1 cellular context compared by ENCODE assay signal in genomic region chr7:150900675-150901074, GRCh38.
TF ChIP-seq lines count a peak whose summit lies in the region.

No MANE protein-coding gene starts in this region.

TF ChIP-seq in SK-N-SH treated with all-trans-retinoic acid at 6 μM for 48 hours, 23 proteins besides CTCF, POLR2A, EP300 and RAD21 (continued from another document):
- TF ChIP-seq POU6F1 (CRISPR knock-in tag; IDR thresholded peaks at IDR 0.05; ENCODE audit: borderline replicate concordance, low read depth) (no peak), ZC3H10 (CRISPR knock-in tag; IDR thresholded peaks at IDR 0.05) (no peak), ARNTL (CRISPR knock-in tag; IDR thresholded peaks at IDR 0.05; ENCODE audit: borderline replicate concordance, low read depth) (no peak), OSR1 (CRISPR knock-in tag; IDR thresholded peaks at IDR 0.05) (no peak), CSDC2 (CRISPR knock-in tag; IDR thresholded peaks at IDR 0.05) (no peak), SNAI2 (CRISPR knock-in tag; IDR thresholded peaks at IDR 0.05) (no peak), ZFP3 (CRISPR knock-in tag; IDR thresholded peaks at IDR 0.05) (no peak), BACH2 (CRISPR knock-in tag; IDR thresholded peaks at IDR 0.05; ENCODE audit: borderline replicate concordance) (no peak), ISL1 (CRISPR knock-in tag; IDR thresholded peaks at IDR 0.05) (no peak), PATZ1 (CRISPR knock-in tag; IDR thresholded peaks at IDR 0.05; ENCODE audit: borderline replicate concordance) (no peak), ZNF70 (CRISPR knock-in tag; IDR thresholded peaks at IDR 0.05) (no peak), CSRNP3 (CRISPR knock-in tag; IDR thresholded peaks at IDR 0.05) (no peak)
TF ChIP-seq in SK-N-SH treated with all-trans-retinoic acid at 6 μM for 48 hours: peak in this region for 0.
